In genomic region chr1:14049965-14050364, GRCh38 we compare ENCODE assay signal across 24 cellular contexts.
"Had no signal": no experiment of that assay in that cellular context is flagged by ENCODE, and none has a peak within 500 bp of the region (broad histone marks: within the 10 kb centered on the region; RNA-seq: fewer than 3 reads in every experiment).

No MANE protein-coding gene starts in this region.

- H3K4me3 ChIP-seq: K562 had no signal

- H3K9ac ChIP-seq: KMS-11, SK-N-SH had no signal

- H3K27ac Mint-ChIP-seq: IgD-negative memory B cell had no signal

- H3K27ac ChIP-seq: HL-60, KMS-11, RWPE1 had no signal

- ATAC-seq: K562, Panc1, PC-3 had no signal

- H3K36me3 Mint-ChIP-seq: IgD-negative memory B cell had no signal

- H3K9me3 ChIP-seq: SK-N-SH had no signal

- H3K4me1 Mint-ChIP-seq: IgD-negative memory B cell had no signal

- DNase-seq: Kasumi-1, MM.1S, NCI-H1092 treated with DMSO at 0.1 percent for 48 hours, NCI-H1436, NCI-H187, NCI-H2029, NCI-H2081 treated with DMSO at 0.1 percent for 48 hours, NCI-H2171, NCI-H226, NCI-H446, NCI-H510A, NCI-H524 treated with DMSO at 0.1 percent for 48 hours, NCI-H69, NCI-H774, PC-3, SHP77, SK-N-SH, SW 1271 had no signal

- FAIRE-seq: K562 had no signal

- H3K4me2 ChIP-seq: KMS-11, SK-N-SH had no signal
